ENCODE assay signal across 25 cellular contexts in genomic region chr16:83023640-83024039, GRCh38.
"Had no signal": no experiment of that assay in that cellular context is flagged by ENCODE, and none has a peak within 500 bp of the region (broad histone marks: within the 10 kb centered on the region; RNA-seq: fewer than 3 reads in every experiment).

No MANE protein-coding gene starts in this region.

- H3K27ac ChIP-seq: coronary artery, foreskin keratinocyte, gastroesophageal sphincter, heart left ventricle, hepatocyte, lower lobe of right lung, ovary, right lobe of liver, testis, tibial nerve, upper lobe of left lung had no signal

- DNase-seq: effector memory CD8-positive, alpha-beta T cell; foreskin keratinocyte; heart left ventricle; kidney glomerular epithelial cell; left colon; left ventricle myocardium superior; lower lobe of right lung; natural killer cell; occipital lobe; ovary; right lobe of liver; stimulated activated CD4-positive, alpha-beta T cell treated with anti-CD3 and anti-CD28 coated beads, Interleukin-12 subunit alpha, Interleukin-12 subunit beta, amount 100 ng/mL, for 4 hours; stimulated activated CD4-positive, alpha-beta T cell treated with anti-CD3 and anti-CD28 coated beads, Interleukin-1b, Interleukin-23, amount 100 ng/mL, for 48 hours; stimulated activated CD4-positive, alpha-beta T cell treated with anti-CD3 and anti-CD28 coated beads, Interleukin-4, amount 100 ng/mL, for 24 hours; stimulated activated naive CD4-positive, alpha-beta T cell treated with Interleukin-2 at 50 U/mL for 16 hours; substantia nigra; testis; upper lobe of left lung had no signal

- H3K4me1 ChIP-seq: foreskin keratinocyte, gastroesophageal sphincter, lower lobe of right lung, right lobe of liver, testis, tibial nerve, upper lobe of left lung had no signal

- H3K4me1 Mint-ChIP-seq: central memory CD8-positive, alpha-beta T cell had no signal

- H3K4me2 ChIP-seq: hepatocyte, smooth muscle cell had no signal

- H3K9me3 Mint-ChIP-seq: central memory CD8-positive, alpha-beta T cell; effector memory CD8-positive, alpha-beta T cell; natural killer cell; stimulated activated effector memory CD8-positive, alpha-beta T cell treated with anti-CD3 and anti-CD28 coated beads, Interleukin-12 subunit alpha, Interleukin-12 subunit beta, amount 100 ng/mL, for 72 hours had no signal

- H3K4me3 Mint-ChIP-seq: central memory CD8-positive, alpha-beta T cell; effector memory CD8-positive, alpha-beta T cell; natural killer cell; stimulated activated effector memory CD8-positive, alpha-beta T cell treated with anti-CD3 and anti-CD28 coated beads, Interleukin-12 subunit alpha, Interleukin-12 subunit beta, amount 100 ng/mL, for 72 hours had no signal

- ATAC-seq: effector memory CD8-positive, alpha-beta T cell; foreskin keratinocyte; gastroesophageal sphincter; heart left ventricle; left colon; left ventricle myocardium superior; lower lobe of right lung; natural killer cell; right lobe of liver; stimulated activated effector memory CD8-positive, alpha-beta T cell treated with anti-CD3 and anti-CD28 coated beads, Interleukin-12 subunit alpha, Interleukin-12 subunit beta, amount 100 ng/mL, for 72 hours had no signal

- H3K79me2 ChIP-seq: hepatocyte had no signal

- H3K36me3 Mint-ChIP-seq: natural killer cell; stimulated activated effector memory CD8-positive, alpha-beta T cell treated with anti-CD3 and anti-CD28 coated beads, Interleukin-12 subunit alpha, Interleukin-12 subunit beta, amount 100 ng/mL, for 72 hours had no signal

- H3K9me3 ChIP-seq: gastroesophageal sphincter, lower lobe of right lung, ovary, right lobe of liver, testis, tibial nerve, upper lobe of left lung had no signal

- H3K27me3 ChIP-seq: foreskin keratinocyte, gastroesophageal sphincter, heart left ventricle, hepatocyte, ovary, right lobe of liver, testis, tibial nerve, upper lobe of left lung had no signal

- H2AFZ ChIP-seq: hepatocyte had no signal

- H3K36me3 ChIP-seq: gastroesophageal sphincter, heart left ventricle, lower lobe of right lung, ovary, right lobe of liver, tibial nerve, upper lobe of left lung had no signal

- H3K4me3 ChIP-seq: coronary artery, gastroesophageal sphincter, heart left ventricle, hepatocyte, lower lobe of right lung, ovary, right lobe of liver, smooth muscle cell, testis, tibial nerve, upper lobe of left lung had no signal
